ENCODE assay signal across 17 cellular contexts in genomic region chr22:46824348-46824909, GRCh38.
"Had no signal": no experiment of that assay in that cellular context is flagged by ENCODE, and none has a peak within 500 bp of the region (broad histone marks: within the 10 kb centered on the region; RNA-seq: fewer than 3 reads in every experiment).

No MANE protein-coding gene starts in this region.

- H3K9me3 Mint-ChIP-seq: activated naive CD4-positive, alpha-beta T cell treated with anti-CD3 and anti-CD28 coated beads for 36 hours; stimulated activated naive CD8-positive, alpha-beta T cell treated with anti-CD3 and anti-CD28 coated beads, Interleukin-15, Interleukin-2, amounts not matched to agents 100 ng/mL and 50 ng/mL, for 24 hours had no signal

- H3K27ac Mint-ChIP-seq: activated CD8-positive, alpha-beta memory T cell treated with anti-CD3 and anti-CD28 coated beads, Interleukin-2, amount 10 ng/mL, durations not matched to agents 7 days and 5 days; activated naive CD4-positive, alpha-beta T cell treated with anti-CD3 and anti-CD28 coated beads for 36 hours; stimulated activated naive CD8-positive, alpha-beta T cell treated with anti-CD3 and anti-CD28 coated beads, Interleukin-15, Interleukin-2, amounts not matched to agents 100 ng/mL and 50 ng/mL, for 24 hours had no signal

- H3K4me3 Mint-ChIP-seq: activated CD8-positive, alpha-beta memory T cell treated with anti-CD3 and anti-CD28 coated beads, Interleukin-2, amount 10 ng/mL, durations not matched to agents 7 days and 5 days; activated naive CD4-positive, alpha-beta T cell treated with anti-CD3 and anti-CD28 coated beads for 36 hours; stimulated activated naive CD8-positive, alpha-beta T cell treated with anti-CD3 and anti-CD28 coated beads, Interleukin-15, Interleukin-2, amounts not matched to agents 100 ng/mL and 50 ng/mL, for 24 hours had no signal

- DNase-seq: activated CD4-positive, alpha-beta T cell treated with anti-CD3 and anti-CD28 coated beads, Interleukin-2, amount 50 U/mL, for 4 hours; activated CD8-positive, alpha-beta memory T cell treated with anti-CD3 and anti-CD28 coated beads, Interleukin-2, amount 10 ng/mL, durations not matched to agents 7 days and 5 days; activated naive CD4-positive, alpha-beta T cell treated with anti-CD3 and anti-CD28 coated beads for 36 hours; cortex of kidney; effector memory CD4-positive, alpha-beta T cell; midbrain; occipital lobe; sigmoid colon; stimulated activated CD4-positive, alpha-beta T cell treated with anti-CD3 and anti-CD28 coated beads, Interleukin-2, amount 100 ng/mL, for 24 hours; T-helper 2 cell; testis had no signal

- H2AFZ ChIP-seq: hepatocyte had no signal

- ATAC-seq: activated CD4-positive, CD25-positive, alpha-beta regulatory T cell treated with anti-CD3 and anti-CD28 coated beads, Interleukin-2, amount 50 U/mL, for 24 hours; activated CD8-positive, alpha-beta memory T cell treated with anti-CD3 and anti-CD28 coated beads, Interleukin-2, amount 10 ng/mL, durations not matched to agents 7 days and 5 days; gastroesophageal sphincter had no signal

- H3K27me3 Mint-ChIP-seq: activated CD8-positive, alpha-beta memory T cell treated with anti-CD3 and anti-CD28 coated beads, Interleukin-2, amount 10 ng/mL, durations not matched to agents 7 days and 5 days; stimulated activated naive CD8-positive, alpha-beta T cell treated with anti-CD3 and anti-CD28 coated beads, Interleukin-15, Interleukin-2, amounts not matched to agents 100 ng/mL and 50 ng/mL, for 24 hours had no signal

- H3K4me3 ChIP-seq: cardiac muscle cell, gastroesophageal sphincter, hepatocyte, sigmoid colon, testis had no signal

- H3K27me3 ChIP-seq: cardiac muscle cell, gastroesophageal sphincter, hepatocyte, sigmoid colon, testis had no signal

- H3K4me2 ChIP-seq: hepatocyte had no signal

- H3K4me1 Mint-ChIP-seq: activated CD8-positive, alpha-beta memory T cell treated with anti-CD3 and anti-CD28 coated beads, Interleukin-2, amount 10 ng/mL, durations not matched to agents 7 days and 5 days had no signal

- H3K27ac ChIP-seq: cardiac muscle cell, epithelial cell of prostate, gastroesophageal sphincter, hepatocyte, sigmoid colon, testis had no signal

- H3K36me3 ChIP-seq: cardiac muscle cell, sigmoid colon had no signal

- H3K9me3 ChIP-seq: gastroesophageal sphincter, sigmoid colon, testis had no signal
